In the genomic region with DNA sequence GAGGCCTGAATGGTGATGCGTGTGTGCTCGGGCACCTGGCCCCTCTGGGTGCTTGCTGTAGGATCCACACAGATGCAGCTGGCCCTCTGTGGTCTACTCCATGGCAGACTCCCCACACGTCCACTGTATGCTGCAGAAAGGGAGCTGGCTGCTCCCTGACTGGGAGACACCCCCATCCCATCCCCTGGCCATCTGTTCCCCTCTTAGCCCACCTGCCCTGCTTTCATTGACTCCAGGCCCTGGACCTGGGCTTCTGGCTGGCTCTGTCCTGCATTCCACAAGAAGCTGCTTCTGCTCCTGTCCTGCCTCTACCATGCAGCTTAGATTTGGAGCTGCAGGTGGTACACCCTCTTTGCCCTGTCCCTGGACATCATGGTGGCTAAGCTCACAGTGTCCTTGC, we compare ENCODE assay signal across 21 cellular contexts.
DNase-seq lines count a peak whose midpoint lies in the region; ATAC-seq, FAIRE-seq and TF ChIP-seq lines count a peak whose summit lies in the region.
"Had no signal": no experiment of that assay in that cellular context is flagged by ENCODE, and none has a peak within 500 bp of the region (broad histone marks: within the 10 kb centered on the region; RNA-seq: fewer than 3 reads in every experiment).

No MANE protein-coding gene starts in this region.

- no peaks in the 10 kb centered on the region for H3K36me3 ChIP-seq in stomach
- H3K36me3 ChIP-seq in mucosa of descending colon (ENCODE audit: low read depth): no peaks in the 10 kb centered on the region

- FAIRE-seq in D721Med (lab: Jason Lieb, UNC): peak; percentile 79
- FAIRE-seq in RCC 7860 (lab: Jason Lieb, UNC): no peak
- FAIRE-seq: G401.6, GM12892, H1 had no signal

- H3K36me3 Mint-ChIP-seq in nephron progenitor cell (ENCODE audit: low read depth) (peaks cover 6% of the 10 kb centered on the region), T-cell (no peaks in the 10 kb centered on the region)
- H3K36me3 Mint-ChIP-seq: CD4-positive, CD25-positive, alpha-beta regulatory T cell; IgD-negative memory B cell had no signal

- no peak overlapping the region for H3K4me3 ChIP-seq in stomach
- H3K4me3 ChIP-seq in mucosa of descending colon: no peak overlapping the region

- no peak for TF ChIP-seq POLR2A in stomach (IDR thresholded peaks at IDR 0.05)

- no peak overlapping the region for H3K27ac ChIP-seq in stomach

- DNase-seq in D721Med (ENCODE audit: insufficient read length, low spot score) (no peak), DMS 273 treated with DMSO at 0.1 percent for 48 hours (lab: John Stamatoyannopoulos, UW) (peak; percentile 23), SK-N-DZ (ENCODE audit: low spot score) (peak; percentile 83), nephron progenitor cell (no peak), RCC 7860 (ENCODE audit: low spot score) (no peak), stomach (no peak), mucosa of descending colon (no peak), T-cell (no peak)
- DNase-seq: Caco-2; CD4-positive, CD25-positive, alpha-beta regulatory T cell; NCI-H1694; NCI-H2081 treated with DMSO at 0.1 percent for 48 hours; NCI-H446 treated with DMSO at 0.1 percent for 48 hours; NCI-H748 treated with DMSO at 0.1 percent for 48 hours; OCI-M1 had no signal

- ATAC-seq in mucosa of descending colon (no peak), T-cell (replicated peaks in 1 of 4) (no peak)
- ATAC-seq: HCT116, Right ventricle myocardium inferior had no signal

- H3K27ac Mint-ChIP-seq in nephron progenitor cell (no peak overlapping the region), T-cell (no peak overlapping the region)
- H3K27ac Mint-ChIP-seq: CD4-positive, CD25-positive, alpha-beta regulatory T cell; IgD-negative memory B cell had no signal

- H3K9me3 Mint-ChIP-seq in nephron progenitor cell: no peaks in the 10 kb centered on the region
- H3K9me3 Mint-ChIP-seq in T-cell: no peaks in the 10 kb centered on the region

- WGBS in stomach, 5 donors: 71 to 80% (median 77%) methylated on average over 3 of the region's 3 CpGs

- H3K27me3 Mint-ChIP-seq in nephron progenitor cell (ENCODE audit: low read depth, poor library complexity): peaks cover 4% of the 10 kb centered on the region
- peaks cover 24 to 33% of the 10 kb centered on the region in 2 donors for H3K27me3 Mint-ChIP-seq in T-cell

- no peak for TF ChIP-seq EP300 in stomach (IDR thresholded peaks at IDR 0.05)

- H3K4me1 ChIP-seq in stomach (no peaks in the 10 kb centered on the region), mucosa of descending colon (ENCODE audit: low read depth) (no peaks in the 10 kb centered on the region)
- H3K4me1 ChIP-seq: Caco-2 had no signal

- H3K4me1 Mint-ChIP-seq in nephron progenitor cell (peaks cover 78% of the 10 kb centered on the region), T-cell (no peaks in the 10 kb centered on the region)
- H3K4me1 Mint-ChIP-seq: CD4-positive, CD25-positive, alpha-beta regulatory T cell; IgD-negative memory B cell had no signal

- TF ChIP-seq CTCF in D721Med (IDR thresholded peaks at IDR 0.05; ENCODE audit: insufficient read depth, missing control alignments) (no peak), nephron progenitor cell (IDR thresholded peaks at IDR 0.05) (no peak), stomach (IDR thresholded peaks at IDR 0.05) (no peak), mucosa of descending colon (IDR thresholded peaks at IDR 0.05) (no peak)

- H3K27me3 ChIP-seq in stomach: peaks cover 0 to 2% (median 0%) of the 10 kb centered on the region in 3 donors

- H3K9me3 ChIP-seq in stomach: no peaks in the 10 kb centered on the region
- no peaks in the 10 kb centered on the region for H3K9me3 ChIP-seq in mucosa of descending colon
- H3K9me3 ChIP-seq: Caco-2 had no signal

- CTCF ChIA-PET in T-cell (lab: Charles Lee): no interaction called here

- intact Hi-C loops in stomach (cut with DNase I; ENCODE audit: low total_unique reads): no loop called here
- intact Hi-C loops in mucosa of descending colon (cut with DNase I, micrococcal nuclease): no loop called here

- H3K4me3 Mint-ChIP-seq in nephron progenitor cell (peak overlapping the region; percentile 39), T-cell (no peak overlapping the region)
- H3K4me3 Mint-ChIP-seq: CD4-positive, CD25-positive, alpha-beta regulatory T cell; IgD-negative memory B cell had no signal

- POLR2A ChIA-PET in T-cell (lab: Charles Lee): no interaction called here

Comparison
In these comparisons a context has a peak if more than half of its experiments do, and no peak if none do; other contexts are left out.
1. DNase-seq: peak in DMS 273 treated with DMSO at 0.1 percent for 48 hours (single experiment) and SK-N-DZ (single experiment); none in D721Med (single experiment), nephron progenitor cell (single experiment), RCC 7860 (single experiment), stomach (single experiment), mucosa of descending colon (0 of 3) and T-cell (0 of 34).